Comparison of ENCODE assay signal across 15 cellular contexts in genomic region chr5:94632024-94632423, GRCh38. TPM values are rescaled to one million over a fixed set of nuclear protein-coding genes. Genes with fewer than 3 reads are reported as not detected.
DNase-seq lines count a peak whose midpoint lies in the region; ATAC-seq and TF ChIP-seq lines count a peak whose summit lies in the region.
"Had no signal": no experiment of that assay in that cellular context is flagged by ENCODE, and none has a peak within 500 bp of the region (broad histone marks: within the 10 kb centered on the region; RNA-seq: fewer than 3 reads in every experiment).

No MANE protein-coding gene starts in this region.

- H3K27me3 Mint-ChIP-seq in natural killer cell (ENCODE audit: low read depth in 2 of 2) (no peaks in the 10 kb centered on the region), endothelial cell (ENCODE audit: unreplicated experiment) (no peaks in the 10 kb centered on the region)
- H3K27me3 Mint-ChIP-seq in natural killer cell treated with Interleukin-12 subunit alpha and Interleukin-12 subunit beta and Interleukin-15 and Interleukin-18, amount 100 ng/mL, for 72 hours: no peaks in the 10 kb centered on the region

- H3K4me3 Mint-ChIP-seq in natural killer cell: no peak overlapping the region
- no peak overlapping the region for H3K4me3 Mint-ChIP-seq in natural killer cell treated with Interleukin-12 subunit alpha and Interleukin-12 subunit beta and Interleukin-15 and Interleukin-18, amount 100 ng/mL, for 72 hours
- no peak overlapping the region for H3K4me3 Mint-ChIP-seq in endothelial cell (ENCODE audit: unreplicated experiment)

- ATAC-seq in natural killer cell (no peak), HG02588 (IDR thresholded peaks at IDR 0.05; ENCODE audit: unreplicated experiment) (peak; percentile 93), HG03432 (IDR thresholded peaks at IDR 0.05; ENCODE audit: unreplicated experiment) (peak; percentile 99)
- no peak for ATAC-seq in natural killer cell treated with Interleukin-12 subunit alpha and Interleukin-12 subunit beta and Interleukin-15 and Interleukin-18, amount 100 ng/mL, for 72 hours
- ATAC-seq: A549, right cardiac atrium had no signal

- TF ChIP-seq CTCF in natural killer cell (IDR thresholded peaks at IDR 0.05): no peak
- no peak for TF ChIP-seq CTCF in endothelial cell (IDR thresholded peaks at IDR 0.05; ENCODE audit: unreplicated experiment)

- peaks cover 0 to 6% of the 10 kb centered on the region in 2 donors for H3K9me3 Mint-ChIP-seq in natural killer cell
- peaks cover 4% of the 10 kb centered on the region for H3K9me3 Mint-ChIP-seq in natural killer cell treated with Interleukin-12 subunit alpha and Interleukin-12 subunit beta and Interleukin-15 and Interleukin-18, amount 100 ng/mL, for 72 hours
- H3K9me3 Mint-ChIP-seq in endothelial cell (ENCODE audit: unreplicated experiment): no peaks in the 10 kb centered on the region

- intact Hi-C loops in natural killer cell (cut with micrococcal nuclease): no loop called here

- peaks cover 21% of the 10 kb centered on the region for H3K36me3 Mint-ChIP-seq in natural killer cell
- peaks cover 40% of the 10 kb centered on the region for H3K36me3 Mint-ChIP-seq in natural killer cell treated with Interleukin-12 subunit alpha and Interleukin-12 subunit beta and Interleukin-15 and Interleukin-18, amount 100 ng/mL, for 72 hours
- no peaks in the 10 kb centered on the region for H3K36me3 Mint-ChIP-seq in endothelial cell (ENCODE audit: low read depth, unreplicated experiment)

- H3K27ac Mint-ChIP-seq in natural killer cell (peak overlapping the region; percentile 62 to 67), endothelial cell (ENCODE audit: unreplicated experiment) (no peak overlapping the region)
- peak overlapping the region in 1 of 2 donors; percentile 78 for H3K27ac Mint-ChIP-seq in natural killer cell treated with Interleukin-12 subunit alpha and Interleukin-12 subunit beta and Interleukin-15 and Interleukin-18, amount 100 ng/mL, for 72 hours
- H3K27ac Mint-ChIP-seq: activated T-helper 2 cell treated with anti-CD3 and anti-CD28 coated beads, Interferon-gamma antibody, Interleukin-2, Interleukin-4, amounts not matched to agents 10 μg/mL and 5 μg/mL and 100 μg/mL, durations not matched to agents 14 hours and 24 hours and 36 hours had no signal

- no peak for DNase-seq in natural killer cell
- DNase-seq in natural killer cell treated with Interleukin-12 subunit alpha and Interleukin-12 subunit beta and Interleukin-15 and Interleukin-18, amount 100 ng/mL, for 72 hours (ENCODE audit: low spot score): no peak
- DNase-seq in endothelial cell (ENCODE audit: low spot score): no peak
- no peak for DNase-seq in OCI-M2 (lab: John Stamatoyannopoulos, UW; ENCODE audit: unreplicated experiment)
- DNase-seq in AG08395 (ENCODE audit: low spot score): no peak
- DNase-seq in HuH-7.5 (ENCODE audit: low spot score): no peak
- DNase-seq: EL, NCI-H2029, right cardiac atrium, RPMI8226, WERI-Rb-1 had no signal

- H3K4me1 Mint-ChIP-seq in natural killer cell (peaks cover 18 to 24% of the 10 kb centered on the region in 2 donors), endothelial cell (ENCODE audit: unreplicated experiment) (peaks cover 6% of the 10 kb centered on the region)
- peaks cover 22 to 31% of the 10 kb centered on the region in 2 donors for H3K4me1 Mint-ChIP-seq in natural killer cell treated with Interleukin-12 subunit alpha and Interleukin-12 subunit beta and Interleukin-15 and Interleukin-18, amount 100 ng/mL, for 72 hours (ENCODE audit: low read depth in 2 of 2)

RNA-seq across cellular contexts. Expression of gene SLF1, which starts 13.6 kb away (rescaled TPM):
- total RNA-seq in natural killer cell: 10 to 100 TPM in 2 of 3 donors, 1 to 10 TPM in 1; 9.5 to 17.2 (median 11.0) TPM
- 10 to 100 TPM; 32.6 to 44.7 TPM for total RNA-seq in natural killer cell treated with Interleukin-12 subunit alpha and Interleukin-12 subunit beta and Interleukin-15 and Interleukin-18, amount 100 ng/mL, for 72 hours
- total RNA-seq in endothelial cell (ENCODE audit: unreplicated experiment): 4.6 TPM

RNA-seq across cellular contexts. Expression of gene KIAA0825, which starts 13.6 kb away (rescaled TPM):
- total RNA-seq in natural killer cell (1 to 10 TPM; 2.4 to 5.0 (median 4.8) TPM), endothelial cell (ENCODE audit: unreplicated experiment) (2.0 TPM)
- total RNA-seq in natural killer cell treated with Interleukin-12 subunit alpha and Interleukin-12 subunit beta and Interleukin-15 and Interleukin-18, amount 100 ng/mL, for 72 hours: 1 to 10 TPM; 5.2 to 6.2 TPM

Comparison
In these comparisons a context has a peak if more than half of its experiments do, and no peak if none do; other contexts are left out.
1. ATAC-seq: peak in HG02588 (single experiment) and HG03432 (single experiment); none in natural killer cell (0 of 3) and natural killer cell treated with Interleukin-12 subunit alpha and Interleukin-12 subunit beta and Interleukin-15 and Interleukin-18, amount 100 ng/mL, for 72 hours (0 of 2).